Comparison of ENCODE assay signal across 8 cellular contexts in the genomic region with DNA sequence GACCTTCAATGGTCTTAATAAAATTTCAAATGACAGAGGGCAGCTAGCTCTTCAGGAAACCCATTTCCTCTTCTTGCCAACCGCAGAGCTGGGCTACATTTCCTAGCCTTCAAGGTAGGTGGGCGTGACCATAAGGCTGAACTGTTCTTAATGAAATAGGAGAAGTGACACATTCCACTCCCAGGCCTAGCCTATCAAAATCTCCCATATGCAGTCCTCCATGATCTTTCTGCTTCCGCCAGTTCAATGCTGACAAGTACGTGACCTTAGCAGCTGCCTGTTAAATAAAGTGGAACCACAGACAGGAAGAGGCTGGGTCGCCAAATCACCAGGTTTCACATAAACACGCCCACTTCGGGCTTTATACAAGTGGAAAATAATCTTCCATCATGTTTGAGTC. TPM values are rescaled to one million over a fixed set of nuclear protein-coding genes. Genes with fewer than 3 reads are reported as not detected.
DNase-seq lines count a peak whose midpoint lies in the region; ATAC-seq and TF ChIP-seq lines count a peak whose summit lies in the region.

No MANE protein-coding gene starts in this region.

- TF ChIP-seq POLR2A in GM18505 (IDR thresholded peaks at IDR 0.05; ENCODE audit: borderline replicate concordance, extremely low read depth, insufficient read depth, insufficient read length) (no peak), testis (IDR thresholded peaks at IDR 0.05) (no peak)

- no peaks in the 10 kb centered on the region for H3K27me3 ChIP-seq in OCI-LY1 (ENCODE audit: insufficient read depth, low read length)
- no peaks in the 10 kb centered on the region for H3K27me3 ChIP-seq in testis

- H3K9ac ChIP-seq in OCI-LY1 (ENCODE audit: low read length): no peak overlapping the region

- TF ChIP-seq CTCF in OCI-LY1 (IDR thresholded peaks at IDR 0.05; ENCODE audit: low read length) (no peak), GM13977 (IDR thresholded peaks at IDR 0.05; ENCODE audit: extremely low read depth, insufficient read depth, missing control alignments) (no peak), testis (IDR thresholded peaks at IDR 0.05) (no peak)

- H3K4me2 ChIP-seq in OCI-LY1 (ENCODE audit: low read length): peak overlapping the region; percentile 42; the same call in 1 of the 2 replicates

- peak; percentile 43 for DNase-seq in activated T-helper 9 cell treated with anti-CD3 and anti-CD28 coated beads, Interleukin-2, amount 50 U/mL, for 16 hours (ENCODE audit: low read depth)
- DNase-seq in stimulated activated CD4-positive, alpha-beta T cell treated with anti-CD3 and anti-CD28 coated beads, TNF-alpha, amount 100 ng/mL, for 48 hours (ENCODE audit: low read depth in 3 of 3): peak; percentile 23 to 57 (median 41)
- DNase-seq in NCI-H1694 treated with DMSO at 0.1 percent for 48 hours (lab: John Stamatoyannopoulos, UW) (no peak), GM13977 (ENCODE audit: low spot score) (no peak), testis (no peak)

- H3K4me3 ChIP-seq in OCI-LY1 (ENCODE audit: low read depth, low read length, poor library complexity, severe bottlenecking) (no peak overlapping the region), testis (no peak overlapping the region)

- H3K9me2 ChIP-seq in OCI-LY1 (ENCODE audit: low read depth, low read length): no peaks in the 10 kb centered on the region

- ATAC-seq in GM18505 (IDR thresholded peaks at IDR 0.05; ENCODE audit: unreplicated experiment): peak; percentile 95
- ATAC-seq in HG02798 (IDR thresholded peaks at IDR 0.05; ENCODE audit: poor library complexity, unreplicated experiment): peak; percentile 76

- WGBS in testis, 2 donors: 81 to 84% methylated on average over 7 of the region's 7 CpGs

- in situ Hi-C loops in GM13977 (cut with MboI; ENCODE audit: low pct_unique_long_range_greater_than_20kb, low sequenced_read_pairs, unreplicated experiment): no loop called here

- peaks cover 13% of the 10 kb centered on the region for H3K4me1 ChIP-seq in OCI-LY1 (ENCODE audit: insufficient read depth, low read length, severe bottlenecking)
- no peaks in the 10 kb centered on the region for H3K4me1 ChIP-seq in testis

- H3K79me2 ChIP-seq in OCI-LY1 (ENCODE audit: insufficient read depth, low read length): no peaks in the 10 kb centered on the region

- H3K9me3 ChIP-seq in OCI-LY1 (ENCODE audit: low read length) (no peaks in the 10 kb centered on the region), testis (no peaks in the 10 kb centered on the region)

- H3K36me3 ChIP-seq in OCI-LY1 (ENCODE audit: insufficient read depth, low read length) (no peaks in the 10 kb centered on the region), testis (ENCODE audit: low read depth, missing control alignments) (no peaks in the 10 kb centered on the region)

- H4K20me1 ChIP-seq in OCI-LY1 (ENCODE audit: insufficient read depth, low read length): no peaks in the 10 kb centered on the region

- no peaks in the 10 kb centered on the region for H3F3A ChIP-seq in OCI-LY1 (ENCODE audit: insufficient read depth, low read length)

- intact Hi-C loops in testis (cut with DNase I; ENCODE audit: low total_unique reads): no loop called here

- H3K27ac ChIP-seq in OCI-LY1 (ENCODE audit: low read depth, low read length, poor library complexity, severe bottlenecking): no peak overlapping the region
- no peak overlapping the region for H3K27ac ChIP-seq in testis

- H2AFZ ChIP-seq in OCI-LY1 (ENCODE audit: low read length): no peak overlapping the region

RNA-seq across cellular contexts. Expression of gene SERPINE2, which starts 13.2 kb away (rescaled TPM):
- total RNA-seq in testis: 100 to 1,000 TPM; 145 to 220 TPM
- 145 TPM for polyA plus RNA-seq in testis (ENCODE audit: insufficient read depth, low read depth, low replicate concordance)

Comparison
In these comparisons a context has a peak if more than half of its experiments do, and no peak if none do; other contexts are left out.
1. DNase-seq: peak in activated T-helper 9 cell treated with anti-CD3 and anti-CD28 coated beads, Interleukin-2, amount 50 U/mL, for 16 hours (single experiment) and stimulated activated CD4-positive, alpha-beta T cell treated with anti-CD3 and anti-CD28 coated beads, TNF-alpha, amount 100 ng/mL, for 48 hours (3 of 3); none in NCI-H1694 treated with DMSO at 0.1 percent for 48 hours (single experiment), GM13977 (single experiment) and testis (single experiment).